1 cellular context compared by ENCODE assay signal in the genomic region with DNA sequence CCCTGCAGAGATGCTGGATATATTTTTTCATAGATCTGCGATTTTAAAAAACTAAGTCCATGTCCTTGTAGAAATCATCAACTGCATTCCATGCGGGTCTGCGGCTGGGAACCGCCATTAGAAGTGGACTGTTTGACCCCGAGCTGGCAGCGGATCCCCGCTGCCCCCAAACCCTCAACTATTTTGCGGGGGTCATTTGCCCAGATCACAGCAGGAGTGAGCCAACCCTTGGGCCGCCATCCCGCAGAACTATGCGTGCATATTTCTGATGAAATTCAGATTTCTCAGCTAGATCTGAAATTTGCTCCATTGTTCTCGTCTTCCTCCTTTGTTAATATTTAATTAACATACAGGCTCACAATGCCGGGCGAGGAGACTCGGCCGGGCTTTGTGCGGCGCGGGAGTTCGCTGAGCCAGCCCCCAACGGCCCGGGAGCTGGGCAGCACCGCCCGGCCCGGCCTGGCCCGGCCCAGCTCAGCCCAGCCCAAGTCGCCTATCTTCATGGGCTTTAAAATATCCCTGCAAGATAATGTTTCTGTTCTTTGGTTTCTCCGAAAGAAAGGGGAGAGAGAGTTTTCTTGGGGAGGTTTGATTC.
TF ChIP-seq lines count a peak whose summit lies in the region.

No MANE protein-coding gene starts in this region.

TF ChIP-seq in HepG2, 621 proteins besides CTCF, POLR2A, EP300 and RAD21:
- TF ChIP-seq, protein P1, sequence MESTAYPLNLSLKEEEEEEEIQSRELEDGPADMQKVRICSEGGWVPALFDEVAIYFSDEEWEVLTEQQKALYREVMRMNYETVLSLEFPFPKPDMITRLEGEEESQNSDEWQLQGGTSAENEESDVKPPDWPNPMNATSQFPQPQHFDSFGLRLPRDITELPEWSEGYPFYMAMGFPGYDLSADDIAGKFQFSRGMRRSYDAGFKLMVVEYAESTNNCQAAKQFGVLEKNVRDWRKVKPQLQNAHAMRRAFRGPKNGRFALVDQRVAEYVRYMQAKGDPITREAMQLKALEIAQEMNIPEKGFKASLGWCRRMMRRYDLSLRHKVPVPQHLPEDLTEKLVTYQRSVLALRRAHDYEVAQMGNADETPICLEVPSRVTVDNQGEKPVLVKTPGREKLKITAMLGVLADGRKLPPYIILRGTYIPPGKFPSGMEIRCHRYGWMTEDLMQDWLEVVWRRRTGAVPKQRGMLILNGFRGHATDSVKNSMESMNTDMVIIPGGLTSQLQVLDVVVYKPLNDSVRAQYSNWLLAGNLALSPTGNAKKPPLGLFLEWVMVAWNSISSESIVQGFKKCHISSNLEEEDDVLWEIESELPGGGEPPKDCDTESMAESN (CRISPR knock-in tag; conservative IDR thresholded peaks at IDR 0.05) = no peak
